In genomic region chr7:7639421-7639820, GRCh38 we compare ENCODE assay signal across 8 cellular contexts. TPM values are rescaled to one million over a fixed set of nuclear protein-coding genes. Genes with fewer than 3 reads are reported as not detected.
A peak's percentile ranks its signal among the peaks of the same experiment; 100 is the strongest.
DNase-seq lines count a peak whose midpoint lies in the region; ATAC-seq, FAIRE-seq and TF ChIP-seq lines count a peak whose summit lies in the region.

No MANE protein-coding gene starts in this region.

- H3K4me3 ChIP-seq in GM12878 (peak overlapping the region; percentile 93), mesenchymal stem cell (ENCODE audit: insufficient read depth in 1 of 2, low read depth in 1 of 2, low read length in 2 of 2) (peak overlapping the region; percentile 93 to 95)

- no peak for TF ChIP-seq POLR2A in GM12878 (IDR thresholded peaks at IDR 0.05; ENCODE audit: low read depth, low read length)

- no TSS peak for BruUV-seq in GM12878 (replicated peaks; lab: Mats Ljungman, UMichigan)

- SMC1A ChIA-PET in GM12878 (lab: Charles Lee; ENCODE audit: uncharacterized antibody, unreplicated experiment), result interaction anchor here (1.1 to 4.2 kb wide), 6 partner anchors 15 to 305 kb away, joined by 4 to 30 read pairs (median 7); no protein-coding TSS in a partner anchor

- ATAC-seq in GM12878 (no peak), HG03521 (IDR thresholded peaks at IDR 0.05; ENCODE audit: unreplicated experiment) (no peak)

- FAIRE-seq in GM12878 (lab: Jason Lieb, UNC), result peak; percentile 73

- H2BK120ac ChIP-seq in mesenchymal stem cell (ENCODE audit: low read depth, low read length), result no peak overlapping the region

- H2BK15ac ChIP-seq in mesenchymal stem cell (ENCODE audit: low read depth, poor library complexity, severe bottlenecking), result no peak overlapping the region

- H3K9me3 ChIP-seq in GM12878 (replicated peaks; ENCODE audit: control insufficient read depth, insufficient read depth, low read length), result no peaks in the 10 kb centered on the region
- H3K9me3 ChIP-seq in mesenchymal stem cell (ENCODE audit: control insufficient read depth, low read length), result no peaks in the 10 kb centered on the region

- peak; percentile 18 for DNase-seq in stimulated activated CD4-positive, alpha-beta T cell treated with anti-CD3 and anti-CD28 coated beads, Interleukin-4, amount 100 ng/mL, for 24 hours
- no peak for DNase-seq in stimulated activated CD4-positive, alpha-beta T cell treated with anti-CD3 and anti-CD28 coated beads, Interleukin-4, amount 100 ng/mL, for 4 hours
- no peak for DNase-seq in GM12878 (ENCODE audit: low read depth, low spot score)
- DNase-seq in mesenchymal stem cell, result no peak
- DNase-seq in iPS-NIHi11 (ENCODE audit: low spot score), result no peak
- DNase-seq in posterior vena cava (ENCODE audit: low spot score), result no peak
- no peak for DNase-seq in T-helper 9 cell

- H4K8ac ChIP-seq in mesenchymal stem cell (ENCODE audit: low read length), result no peak overlapping the region

- H3K36me3 ChIP-seq in GM12878 (ENCODE audit: control insufficient read depth in 2 of 2, insufficient read depth in 2 of 2, low read length in 1 of 2), result peaks cover 0 to 4% of the 10 kb centered on the region in 2 experiments; a peak in 2 of 4 replicates
- peaks cover 0 to 17% of the 10 kb centered on the region in 2 experiments for H3K36me3 ChIP-seq in mesenchymal stem cell (ENCODE audit: control insufficient read depth in 1 of 2, insufficient read depth in 2 of 2, low read depth in 1 of 2, low read length in 2 of 2)

- no peak for TF ChIP-seq EP300 in GM12878 (IDR thresholded peaks at IDR 0.05; ENCODE audit: borderline replicate concordance in 1 of 2, control insufficient read depth in 1 of 2, low read depth in 2 of 2, low read length in 2 of 2)

- H3K79me1 ChIP-seq in mesenchymal stem cell (replicated peaks; ENCODE audit: low read length, poor library complexity, severe bottlenecking), result peaks cover 15% of the 10 kb centered on the region

- H3K14ac ChIP-seq in mesenchymal stem cell (ENCODE audit: low read length in 2 of 2), result no peak overlapping the region

- H3K23ac ChIP-seq in mesenchymal stem cell (ENCODE audit: low read length in 2 of 2), result no peak overlapping the region

- no peak overlapping the region for H4K91ac ChIP-seq in mesenchymal stem cell (ENCODE audit: low read length)

- H3K27me3 ChIP-seq in GM12878 (replicated peaks in 1 of 2; ENCODE audit: control insufficient read depth in 2 of 2, insufficient read depth in 2 of 2, low read length in 1 of 2) (no peaks in the 10 kb centered on the region), mesenchymal stem cell (ENCODE audit: control insufficient read depth in 1 of 2, insufficient read depth in 1 of 2, low read length in 2 of 2) (no peaks in the 10 kb centered on the region)

- in situ Hi-C loops in GM12878 (cut with MboI), result no loop called here

- CTCF ChIA-PET in GM12878 (lab: Yijun Ruan, JAX), result interaction anchor here (0.7 to 2.2 kb wide), 7 partner anchors 29 to 216 kb away, joined by 3 to 14 read pairs (median 3); no protein-coding TSS in a partner anchor

- peaks cover 16% of the 10 kb centered on the region for H3K79me2 ChIP-seq in GM12878 (ENCODE audit: control insufficient read depth, insufficient read depth, low read length)

- no peak for TF ChIP-seq CTCF in GM12878 (IDR thresholded peaks at IDR 0.05 in 2 of 3, conservative IDR thresholded peaks at IDR 0.05 in 1 of 3; ENCODE audit: control insufficient read depth in 2 of 3, extremely low read depth in 1 of 3, insufficient read depth in 1 of 3, low read depth in 3 of 3, low read length in 3 of 3)

- H2AFZ ChIP-seq in GM12878 (ENCODE audit: control insufficient read depth, low read depth, low read length), result peak overlapping the region; percentile 85
- no peak overlapping the region for H2AFZ ChIP-seq in mesenchymal stem cell (ENCODE audit: low read depth, low read length)

- no peaks in the 10 kb centered on the region for H4K20me1 ChIP-seq in GM12878 (ENCODE audit: control insufficient read depth, insufficient read depth)

- TF ChIP-seq RAD21 in GM12878 (IDR thresholded peaks at IDR 0.05; ENCODE audit: insufficient read depth, low read depth, low read length), result no peak

- POLR2A ChIA-PET in GM12878 (lab: Charles Lee), result interaction anchor here (0.6 to 2.4 kb wide), 6 partner anchors 67 to 666 kb away, joined by 3 to 15 read pairs (median 4); no protein-coding TSS in a partner anchor

- intact Hi-C loops in GM12878 (cut with micrococcal nuclease; ENCODE audit: unreplicated experiment) (no loop called here), posterior vena cava (cut with DNase I) (no loop called here)

- 31% methylated on average over 5 of the region's 5 CpGs for WGBS in GM12878 (ENCODE audit: insufficient coverage, insufficient replicate concordance, low lambda C conversion rate, missing lambda C conversion rate)
- 42% methylated on average over 5 of the region's 5 CpGs for WGBS in mesenchymal stem cell

- H3K4ac ChIP-seq in mesenchymal stem cell (ENCODE audit: low read depth in 1 of 2, low read length in 2 of 2), result no peak overlapping the region

- H3K4me2 ChIP-seq in GM12878 (ENCODE audit: control insufficient read depth, insufficient read depth) (peak overlapping the region; percentile 87), mesenchymal stem cell (ENCODE audit: low read length, poor library complexity, severe bottlenecking) (peak overlapping the region; percentile 89)

- H3K4me1 ChIP-seq in GM12878 (ENCODE audit: control insufficient read depth, insufficient read depth, low read length) (no peaks in the 10 kb centered on the region), mesenchymal stem cell (ENCODE audit: control insufficient read depth, insufficient read depth, low read depth, low read length) (peaks cover 5% of the 10 kb centered on the region)

- RAD21 ChIA-PET in GM12878 (lab: Charles Lee; ENCODE audit: unreplicated experiment), result interaction anchor here (0.9 to 3.0 kb wide), 7 partner anchors 42 to 657 kb away, joined by 3 to 22 read pairs (median 8); partner anchors contain the start of gene MIOS

- peak overlapping the region; percentile 77 for H3K27ac ChIP-seq in GM12878 (ENCODE audit: control insufficient read depth, insufficient read depth)
- H3K27ac ChIP-seq in mesenchymal stem cell (ENCODE audit: low read length, poor library complexity, severe bottlenecking), result no peak overlapping the region

- no peak overlapping the region for H2AK5ac ChIP-seq in mesenchymal stem cell (ENCODE audit: low read length, severe bottlenecking)

- no peak overlapping the region for H2BK5ac ChIP-seq in mesenchymal stem cell (ENCODE audit: low read depth, low read length, poor library complexity, severe bottlenecking)

- H3K9ac ChIP-seq in GM12878 (ENCODE audit: control insufficient read depth, insufficient read depth, low read length), result peak overlapping the region; percentile 77
- peak overlapping the region; percentile 92 for H3K9ac ChIP-seq in mesenchymal stem cell (ENCODE audit: low read length)

- H2BK12ac ChIP-seq in mesenchymal stem cell (ENCODE audit: low read length in 2 of 2), result no peak overlapping the region

- H3K18ac ChIP-seq in mesenchymal stem cell (ENCODE audit: low read depth in 1 of 2, low read length in 2 of 2), result no peak overlapping the region

TF ChIP-seq in GM12878, 131 proteins besides CTCF, POLR2A, EP300 and RAD21 (continues in another document):
- no peak for TF ChIP-seq ZNF217 (IDR thresholded peaks at IDR 0.05)
- no peak for TF ChIP-seq ESRRA (IDR thresholded peaks at IDR 0.05; ENCODE audit: low read length)

RNA-seq across cellular contexts. Expression of gene UMAD1, which starts 1.1 kb away (rescaled TPM):
- total RNA-seq in GM12878 (2013; cell fraction: nucleolus; rRNA removed), result 25.8 and 26.1 TPM in 2 replicates
- total RNA-seq in GM12878 (2014; rRNA removed), result 8.2 and 9.4 TPM in 2 replicates
- 7.9 and 8.9 TPM in 2 replicates for total RNA-seq in GM12878 (2014; rRNA removed; fragmentation: Illumina TruSeq; extraction: Trizol)
- 8.4 and 10.0 TPM in 2 replicates for total RNA-seq in GM12878 (2021)
- polyA plus RNA-seq in GM12878 (2011; ENCODE audit: low read depth), result 6.0 TPM
- 28.6 and 43.2 TPM in 2 replicates for polyA plus RNA-seq in GM12878 (2011; rRNA removed)
- 13.1 and 16.0 TPM in 2 replicates for polyA plus RNA-seq in GM12878 (2011; cell fraction: cytosol; rRNA removed)
- polyA plus RNA-seq in GM12878 (2011; cell fraction: nucleus; rRNA removed), result 14.8 and 15.5 TPM in 2 replicates
- polyA plus RNA-seq in GM12878 (2012), result 6.1 and 10.5 TPM in 2 replicates
- polyA plus RNA-seq in GM12878 (2014; fragmentation: Illumina TruSeq; extraction: Trizol), result 9.8 and 13.8 TPM in 2 replicates
- 1 to 10 TPM; 8.7 to 8.8 TPM for polyA plus RNA-seq in GM12878 (2014; fragmentation: Nextera tagmentation; extraction: Ambion mirVana)
- 6.0 and 6.7 TPM in 2 replicates for polyA plus RNA-seq in GM12878 (2014; rRNA removed)
- 10 to 100 TPM; 13.8 to 14.0 TPM for polyA plus RNA-seq in GM12878 (2016; fragmentation: Nextera tagmentation; extraction: Ambion mirVana)
- polyA minus RNA-seq in GM12878 (2011; rRNA and poly(A)+ RNA removed), result 17.2 and 20.9 TPM in 2 replicates
- 5.6 and 5.8 TPM in 2 replicates for polyA minus RNA-seq in GM12878 (2011; cell fraction: cytosol; rRNA and poly(A)+ RNA removed)
- polyA minus RNA-seq in GM12878 (2011; cell fraction: nucleus; rRNA and poly(A)+ RNA removed), result 9.7 and 21.0 TPM in 2 replicates
- 14.9 TPM for polyA plus RNA-seq in mesenchymal stem cell (2013, experiment 1 of 2)
- 14.5 TPM for polyA plus RNA-seq in mesenchymal stem cell (2013, experiment 2 of 2)
- total RNA-seq in posterior vena cava, result 10 to 100 TPM; 10.7 to 12.3 TPM
